ENCODE assay signal across 23 cellular contexts in genomic region chr15:65382921-65383320, GRCh38. TPM values are rescaled to one million over a fixed set of nuclear protein-coding genes. Genes with fewer than 3 reads are reported as not detected.
A peak's percentile ranks its signal among the peaks of the same experiment; 100 is the strongest.
DNase-seq lines count a peak whose midpoint lies in the region; ATAC-seq and TF ChIP-seq lines count a peak whose summit lies in the region.
"Had no signal": no experiment of that assay in that cellular context is flagged by ENCODE, and none has a peak within 500 bp of the region (broad histone marks: within the 10 kb centered on the region; RNA-seq: fewer than 3 reads in every experiment).

No MANE protein-coding gene starts in this region.

- DNase-seq in CD4-positive, alpha-beta T cell, result no peak
- no peak for DNase-seq in activated T-helper 1 cell treated with anti-CD3 and anti-CD28 coated beads, Interleukin-12 subunit alpha, Interleukin-12 subunit beta, Interleukin-2, Interleukin-4 antibody, amounts not matched to agents 30 ng/mL and 10 ng/mL and 1 ng/mL, durations not matched to agents 14 hours and 24 hours and 36 hours (ENCODE audit: low spot score)
- DNase-seq in lower lobe of right lung (peak; percentile 34), SIG-M5 (lab: John Stamatoyannopoulos, UW) (no peak), prostate gland (ENCODE audit: low spot score) (no peak), HCEC 1CT (no peak)
- DNase-seq: BE2C; CD8-positive, alpha-beta T cell; DMS53; H7; IMR-90; NCI-H1048; NCI-H1436; NCI-H1930; NCI-H345; NCI-H524 treated with DMSO at 0.1 percent for 48 hours; PC-9; SJCRH30 had no signal

- ATAC-seq in CD4-positive, alpha-beta T cell (ENCODE audit: poor library complexity), result no peak
- ATAC-seq in lower lobe of right lung, result no peak
- ATAC-seq in GM19035 (IDR thresholded peaks at IDR 0.05; ENCODE audit: unreplicated experiment), result no peak
- ATAC-seq: CD8-positive, alpha-beta T cell had no signal

- H3K9me3 ChIP-seq in CD4-positive, alpha-beta T cell (ENCODE audit: control insufficient read depth, low read length), result no peaks in the 10 kb centered on the region
- H3K9me3 ChIP-seq in lower lobe of right lung (no peaks in the 10 kb centered on the region), neural cell (ENCODE audit: low read length) (no peaks in the 10 kb centered on the region), prostate gland (no peaks in the 10 kb centered on the region)
- H3K9me3 ChIP-seq: BE2C, SJCRH30 had no signal

- peaks cover 40% of the 10 kb centered on the region for H3K27me3 Mint-ChIP-seq in CD4-positive, alpha-beta T cell
- H3K27me3 Mint-ChIP-seq in activated T-helper 1 cell treated with anti-CD3 and anti-CD28 coated beads, Interleukin-12 subunit alpha, Interleukin-12 subunit beta, Interleukin-2, Interleukin-4 antibody, amounts not matched to agents 30 ng/mL and 10 ng/mL and 1 ng/mL, durations not matched to agents 14 hours and 24 hours and 36 hours (ENCODE audit: insufficient read depth), result peaks cover 43% of the 10 kb centered on the region

- no peaks in the 10 kb centered on the region for H4K20me1 ChIP-seq in neural cell (ENCODE audit: insufficient read depth)

- H3K36me3 ChIP-seq in lower lobe of right lung, result no peaks in the 10 kb centered on the region
- H3K36me3 ChIP-seq in neural cell (ENCODE audit: insufficient read depth, low read length), result no peaks in the 10 kb centered on the region
- no peaks in the 10 kb centered on the region for H3K36me3 ChIP-seq in prostate gland
- H3K36me3 ChIP-seq: BE2C, SJCRH30 had no signal

- peaks cover 21% of the 10 kb centered on the region for H3K4me1 ChIP-seq in lower lobe of right lung
- H3K4me1 ChIP-seq in prostate gland (replicated peaks), result peaks cover 5% of the 10 kb centered on the region

- no peak for TF ChIP-seq CTCF in CD4-positive, alpha-beta T cell (IDR thresholded peaks at IDR 0.05)
- TF ChIP-seq CTCF in lower lobe of right lung (IDR thresholded peaks at IDR 0.05), result no peak
- TF ChIP-seq CTCF in neural cell (IDR thresholded peaks at IDR 0.05; ENCODE audit: poor library complexity, severe bottlenecking), result no peak
- no peak for TF ChIP-seq CTCF in prostate gland (IDR thresholded peaks at IDR 0.05)

- POLR2A ChIA-PET in CD4-positive, alpha-beta T cell (lab: Charles Lee), result no interaction called here

- H3K4me2 ChIP-seq in neural cell (ENCODE audit: low read length), result no peak overlapping the region
- H3K4me2 ChIP-seq: PC-9 had no signal

- H3K27ac Mint-ChIP-seq in CD4-positive, alpha-beta T cell, result no peak overlapping the region
- no peak overlapping the region for H3K27ac Mint-ChIP-seq in activated T-helper 1 cell treated with anti-CD3 and anti-CD28 coated beads, Interleukin-12 subunit alpha, Interleukin-12 subunit beta, Interleukin-2, Interleukin-4 antibody, amounts not matched to agents 30 ng/mL and 10 ng/mL and 1 ng/mL, durations not matched to agents 14 hours and 24 hours and 36 hours
- H3K27ac Mint-ChIP-seq: CD8-positive, alpha-beta T cell had no signal

- H3K27ac ChIP-seq in CD4-positive, alpha-beta T cell (ENCODE audit: low read depth, low read length), result no peak overlapping the region
- no peak overlapping the region for H3K27ac ChIP-seq in lower lobe of right lung
- H3K27ac ChIP-seq in neural cell (ENCODE audit: low read length), result peak overlapping the region; percentile 67
- no peak overlapping the region for H3K27ac ChIP-seq in prostate gland
- H3K27ac ChIP-seq: HL-60, PC-9, RWPE1, SJCRH30 had no signal

- TF ChIP-seq EP300 in neural cell (conservative IDR thresholded peaks at IDR 0.05; ENCODE audit: poor library complexity, severe bottlenecking), result no peak

- no peak for TF ChIP-seq RAD21 in neural cell (conservative IDR thresholded peaks at IDR 0.05)

- no peaks in the 10 kb centered on the region for H3K9me3 Mint-ChIP-seq in CD4-positive, alpha-beta T cell
- no peaks in the 10 kb centered on the region for H3K9me3 Mint-ChIP-seq in activated T-helper 1 cell treated with anti-CD3 and anti-CD28 coated beads, Interleukin-12 subunit alpha, Interleukin-12 subunit beta, Interleukin-2, Interleukin-4 antibody, amounts not matched to agents 30 ng/mL and 10 ng/mL and 1 ng/mL, durations not matched to agents 14 hours and 24 hours and 36 hours
- H3K9me3 Mint-ChIP-seq: CD8-positive, alpha-beta T cell had no signal

- H3K4me3 ChIP-seq in lower lobe of right lung, result no peak overlapping the region
- H3K4me3 ChIP-seq in neural cell (ENCODE audit: low read length), result peak overlapping the region; percentile 31
- no peak overlapping the region for H3K4me3 ChIP-seq in prostate gland
- H3K4me3 ChIP-seq: PC-9, SJCRH30 had no signal

- H3K4me1 Mint-ChIP-seq in CD4-positive, alpha-beta T cell (ENCODE audit: low read depth), result peaks cover 10% of the 10 kb centered on the region
- H3K4me1 Mint-ChIP-seq in activated T-helper 1 cell treated with anti-CD3 and anti-CD28 coated beads, Interleukin-12 subunit alpha, Interleukin-12 subunit beta, Interleukin-2, Interleukin-4 antibody, amounts not matched to agents 30 ng/mL and 10 ng/mL and 1 ng/mL, durations not matched to agents 14 hours and 24 hours and 36 hours (ENCODE audit: low read depth), result peaks cover 11% of the 10 kb centered on the region

- H2AFZ ChIP-seq in neural cell (ENCODE audit: low read depth, low read length), result peak overlapping the region; percentile 19
- H2AFZ ChIP-seq: PC-9 had no signal

- peak overlapping the region; percentile 40 for H3K9ac ChIP-seq in neural cell (ENCODE audit: low read length)

- H3K4me3 Mint-ChIP-seq in CD4-positive, alpha-beta T cell, result peak overlapping the region; percentile 8
- H3K4me3 Mint-ChIP-seq in activated T-helper 1 cell treated with anti-CD3 and anti-CD28 coated beads, Interleukin-12 subunit alpha, Interleukin-12 subunit beta, Interleukin-2, Interleukin-4 antibody, amounts not matched to agents 30 ng/mL and 10 ng/mL and 1 ng/mL, durations not matched to agents 14 hours and 24 hours and 36 hours, result peak overlapping the region; percentile 16
- H3K4me3 Mint-ChIP-seq: CD8-positive, alpha-beta T cell had no signal

- intact Hi-C loops in CD4-positive, alpha-beta T cell (cut with DNase I, micrococcal nuclease), result no loop called here
- intact Hi-C loops in activated T-helper 1 cell treated with anti-CD3 and anti-CD28 coated beads, Interleukin-12 subunit alpha, Interleukin-12 subunit beta, Interleukin-2, Interleukin-4 antibody, amounts not matched to agents 30 ng/mL and 10 ng/mL and 1 ng/mL, durations not matched to agents 14 hours and 24 hours and 36 hours (cut with micrococcal nuclease), result no loop called here
- intact Hi-C loops in lower lobe of right lung (cut with DNase I) (no loop called here), prostate gland (cut with DNase I) (no loop called here)

- CTCF ChIA-PET in CD4-positive, alpha-beta T cell (lab: Charles Lee), result no interaction called here

- H3K79me2 ChIP-seq in neural cell (replicated peaks; ENCODE audit: insufficient read depth, low read length), result no peaks in the 10 kb centered on the region

- H3K27me3 ChIP-seq in CD4-positive, alpha-beta T cell (ENCODE audit: control insufficient read depth, insufficient read depth, low read length), result peaks cover 19% of the 10 kb centered on the region
- H3K27me3 ChIP-seq in lower lobe of right lung (ENCODE audit: low read depth), result peaks cover 27% of the 10 kb centered on the region
- no peaks in the 10 kb centered on the region for H3K27me3 ChIP-seq in neural cell (ENCODE audit: insufficient read depth, low read depth, low read length)
- no peaks in the 10 kb centered on the region for H3K27me3 ChIP-seq in prostate gland (replicated peaks; ENCODE audit: insufficient read depth)
- H3K27me3 ChIP-seq: BE2C, SJCRH30 had no signal

- WGBS in prostate gland, result 92% methylated on average over 9 of the region's 9 CpGs

- no peaks in the 10 kb centered on the region for H3F3A ChIP-seq in neural cell (ENCODE audit: insufficient read depth, low read length, poor library complexity, severe bottlenecking)

- no peak for TF ChIP-seq POLR2A in prostate gland (IDR thresholded peaks at IDR 0.05)

- H3K9me2 ChIP-seq in neural cell (ENCODE audit: insufficient read depth, low read length), result no peaks in the 10 kb centered on the region

- no peaks in the 10 kb centered on the region for H3K36me3 Mint-ChIP-seq in CD4-positive, alpha-beta T cell (ENCODE audit: low read depth)
- H3K36me3 Mint-ChIP-seq in activated T-helper 1 cell treated with anti-CD3 and anti-CD28 coated beads, Interleukin-12 subunit alpha, Interleukin-12 subunit beta, Interleukin-2, Interleukin-4 antibody, amounts not matched to agents 30 ng/mL and 10 ng/mL and 1 ng/mL, durations not matched to agents 14 hours and 24 hours and 36 hours (ENCODE audit: low read depth), result peaks cover 2% of the 10 kb centered on the region
- H3K36me3 Mint-ChIP-seq: CD8-positive, alpha-beta T cell had no signal

RNA-seq across cellular contexts. Expression of gene IGDCC3, which starts 5.1 kb away (rescaled TPM):
- total RNA-seq in CD4-positive, alpha-beta T cell, result not detected
- total RNA-seq in activated T-helper 1 cell treated with anti-CD3 and anti-CD28 coated beads, Interleukin-12 subunit alpha, Interleukin-12 subunit beta, Interleukin-2, Interleukin-4 antibody, amounts not matched to agents 30 ng/mL and 10 ng/mL and 1 ng/mL, durations not matched to agents 14 hours and 24 hours and 36 hours, result not detected in 2 replicates
- total RNA-seq in lower lobe of right lung (not detected), prostate gland (1 to 10 TPM in 1 of 2 donors, under 1 TPM in 1; 0.05 to 2.7 TPM)
- 14.4 and 18.8 TPM in 2 replicates for polyA plus RNA-seq in neural cell
- polyA minus RNA-seq in neural cell, result 21.0 and 21.9 TPM in 2 replicates
- total RNA-seq: CD8-positive, alpha-beta T cell; M059J had no signal

RNA-seq across cellular contexts. Expression of gene IGDCC4, which starts 39.8 kb away (rescaled TPM):
- not detected for total RNA-seq in CD4-positive, alpha-beta T cell
- total RNA-seq in activated T-helper 1 cell treated with anti-CD3 and anti-CD28 coated beads, Interleukin-12 subunit alpha, Interleukin-12 subunit beta, Interleukin-2, Interleukin-4 antibody, amounts not matched to agents 30 ng/mL and 10 ng/mL and 1 ng/mL, durations not matched to agents 14 hours and 24 hours and 36 hours, result 0.37 and 0.52 TPM in 2 replicates
- total RNA-seq in lower lobe of right lung (3.6 TPM), prostate gland (1 to 10 TPM in 1 of 2 donors, under 1 TPM in 1; 0.14 to 4.6 TPM)
- 1.2 and 3.1 TPM in 2 replicates for polyA plus RNA-seq in neural cell
- polyA minus RNA-seq in neural cell, result 4.1 and 4.6 TPM in 2 replicates
